ENCODE assay signal across 19 cellular contexts in the genomic region with DNA sequence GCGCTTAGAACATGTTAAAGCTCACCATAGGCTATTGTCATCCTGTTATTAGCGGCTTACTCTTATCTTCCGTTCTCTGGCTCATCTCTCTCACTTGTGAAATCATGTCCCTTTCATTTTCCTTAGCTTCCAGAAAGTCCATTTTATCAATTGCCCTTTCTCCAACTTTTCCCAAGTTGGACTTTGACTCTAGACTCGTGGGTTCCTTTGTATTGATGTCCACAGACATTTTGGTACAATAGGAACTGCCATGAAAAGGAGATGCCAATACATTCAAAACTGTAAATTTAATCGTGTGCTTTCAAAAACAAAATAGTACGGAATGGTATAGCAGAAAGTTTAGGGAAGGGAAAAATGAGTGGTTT.
"Had no signal": no experiment of that assay in that cellular context is flagged by ENCODE, and none has a peak within 500 bp of the region (broad histone marks: within the 10 kb centered on the region; RNA-seq: fewer than 3 reads in every experiment).

No MANE protein-coding gene starts in this region.

- ATAC-seq: effector memory CD8-positive, alpha-beta T cell; natural killer cell had no signal

- DNase-seq: cerebellar nuclear complex; effector memory CD8-positive, alpha-beta T cell; kidney; left cardiac atrium; left ventricle myocardium superior; natural killer cell; occipital lobe; pancreas; stimulated activated CD4-positive, alpha-beta T cell treated with anti-CD3 and anti-CD28 coated beads, Interleukin-15, amount 100 ng/mL, for 24 hours; stimulated activated CD4-positive, alpha-beta T cell treated with anti-CD3 and anti-CD28 coated beads, Interleukin-1b, Interleukin-23, amount 100 ng/mL, for 48 hours; stimulated activated naive CD4-positive, alpha-beta T cell; thyroid gland had no signal

- H3K27me3 ChIP-seq: esophagus muscularis mucosa, hepatocyte, neural progenitor cell, pancreas, suprapubic skin, thyroid gland had no signal

- H2AFZ ChIP-seq: hepatocyte, neural progenitor cell had no signal

- H3K9me3 ChIP-seq: esophagus muscularis mucosa, pancreas, suprapubic skin, thyroid gland had no signal

- H3K4me3 ChIP-seq: esophagus muscularis mucosa, hepatocyte, neural progenitor cell, pancreas, suprapubic skin, thyroid gland had no signal

- H3K79me2 ChIP-seq: hepatocyte had no signal

- H3K27ac ChIP-seq: epithelial cell of prostate, esophagus muscularis mucosa, hepatocyte, neural progenitor cell, pancreas, thyroid gland had no signal

- H3K4me2 ChIP-seq: hepatocyte, neural progenitor cell had no signal

- H3K4me1 ChIP-seq: neural progenitor cell, pancreas, thyroid gland had no signal

- H3K9ac ChIP-seq: neural progenitor cell had no signal

- H3K36me3 ChIP-seq: esophagus muscularis mucosa, neural progenitor cell, pancreas, suprapubic skin, thyroid gland had no signal

- FAIRE-seq: colon, kidney, pancreas, urothelium cell line had no signal
